Comparison of ENCODE assay signal across 19 cellular contexts in genomic region chr13:75091185-75091584, GRCh38.
DNase-seq lines count a peak whose midpoint lies in the region; ATAC-seq and TF ChIP-seq lines count a peak whose summit lies in the region.
"Had no signal": no experiment of that assay in that cellular context is flagged by ENCODE, and none has a peak within 500 bp of the region (broad histone marks: within the 10 kb centered on the region; RNA-seq: fewer than 3 reads in every experiment).

No MANE protein-coding gene starts in this region.

- DNase-seq in cardiac muscle cell (ENCODE audit: low read depth in 1 of 2, low spot score in 1 of 2), result no peak
- DNase-seq in cardiac septum (ENCODE audit: low spot score), result no peak
- no peak for DNase-seq in mesothelial cell of epicardium (ENCODE audit: low spot score in 2 of 2, unreplicated experiment in 2 of 2)
- DNase-seq in neuronal stem cell (ENCODE audit: low spot score), result no peak
- no peak for DNase-seq in NCI-H82 (lab: John Stamatoyannopoulos, UW)
- DNase-seq in activated CD8-positive, alpha-beta T cell treated with anti-CD3 and anti-CD28 coated beads for 36 hours, result no peak
- DNase-seq: Calu3; CD8-positive, alpha-beta T cell; DMS79 treated with DMSO at 0.1 percent for 48 hours; GF-D8; GM23248; IMR-90 had no signal

- no peak overlapping the region for H2BK12ac ChIP-seq in neuronal stem cell (ENCODE audit: low read length)

- H3K36me3 ChIP-seq in cardiac muscle cell, result no peaks in the 10 kb centered on the region
- H3K36me3 ChIP-seq in OCI-LY3 (replicated peaks; ENCODE audit: low read depth, low read length), result no peaks in the 10 kb centered on the region
- no peaks in the 10 kb centered on the region for H3K36me3 ChIP-seq in neuronal stem cell (replicated peaks in 1 of 2; ENCODE audit: control insufficient read depth in 2 of 2, insufficient read depth in 2 of 2, low read length in 2 of 2)
- H3K36me3 ChIP-seq: BLaER1, HAP-1 had no signal

- no peak overlapping the region for H2BK5ac ChIP-seq in neuronal stem cell (ENCODE audit: low read length)

- no peak overlapping the region for H3K18ac ChIP-seq in neuronal stem cell (ENCODE audit: low read length)

- ATAC-seq in HG02588 (IDR thresholded peaks at IDR 0.05; ENCODE audit: unreplicated experiment), result no peak
- ATAC-seq in activated CD8-positive, alpha-beta T cell treated with anti-CD3 and anti-CD28 coated beads for 36 hours, result no peak
- ATAC-seq: CD8-positive, alpha-beta T cell had no signal

- TF ChIP-seq CTCF in cardiac muscle cell (IDR thresholded peaks at IDR 0.05; ENCODE audit: low read depth, low read length) (no peak), OCI-LY3 (IDR thresholded peaks at IDR 0.05; ENCODE audit: low read depth, low read length) (no peak), mesothelial cell of epicardium (IDR thresholded peaks at IDR 0.05; ENCODE audit: unreplicated experiment) (no peak)
- TF ChIP-seq CTCF in activated CD8-positive, alpha-beta T cell treated with anti-CD3 and anti-CD28 coated beads for 36 hours (IDR thresholded peaks at IDR 0.05), result no peak

- CTCF ChIA-PET in activated CD8-positive, alpha-beta T cell treated with anti-CD3 and anti-CD28 coated beads for 36 hours (lab: Charles Lee), result no interaction called here

- no peak overlapping the region for H4K91ac ChIP-seq in neuronal stem cell (ENCODE audit: low read depth, low read length, poor library complexity)

- H2BK15ac ChIP-seq in neuronal stem cell (ENCODE audit: low read length), result no peak overlapping the region

- H3K4me3 Mint-ChIP-seq in mesothelial cell of epicardium, result no peak overlapping the region
- H3K4me3 Mint-ChIP-seq in activated CD8-positive, alpha-beta T cell treated with anti-CD3 and anti-CD28 coated beads for 36 hours, result no peak overlapping the region
- H3K4me3 Mint-ChIP-seq: CD14-positive monocyte; CD8-positive, alpha-beta T cell had no signal

- H3K36me3 Mint-ChIP-seq in mesothelial cell of epicardium, result no peaks in the 10 kb centered on the region
- H3K36me3 Mint-ChIP-seq in activated CD8-positive, alpha-beta T cell treated with anti-CD3 and anti-CD28 coated beads for 36 hours (ENCODE audit: low read depth), result no peaks in the 10 kb centered on the region
- H3K36me3 Mint-ChIP-seq: CD14-positive monocyte; CD8-positive, alpha-beta T cell had no signal

- H3K27ac Mint-ChIP-seq in mesothelial cell of epicardium, result peak overlapping the region; percentile 32
- no peak overlapping the region for H3K27ac Mint-ChIP-seq in activated CD8-positive, alpha-beta T cell treated with anti-CD3 and anti-CD28 coated beads for 36 hours
- H3K27ac Mint-ChIP-seq: CD14-positive monocyte; CD8-positive, alpha-beta T cell had no signal

- H3K9ac ChIP-seq in OCI-LY3 (ENCODE audit: low read length) (no peak overlapping the region), neuronal stem cell (ENCODE audit: low read depth, low read length, poor library complexity) (no peak overlapping the region)
- H3K9ac ChIP-seq: BLaER1, GM23248 had no signal

- H3K27ac ChIP-seq in cardiac muscle cell, result peak overlapping the region; percentile 55
- H3K27ac ChIP-seq in OCI-LY3 (ENCODE audit: low read length), result no peak overlapping the region
- no peak overlapping the region for H3K27ac ChIP-seq in neuronal stem cell (replicated peaks; ENCODE audit: low read length)
- H3K27ac ChIP-seq: 22Rv1, BLaER1, GM23248, HL-60 had no signal

- no peak overlapping the region for H3K23ac ChIP-seq in neuronal stem cell (ENCODE audit: low read depth, low read length, poor library complexity)

- no peaks in the 10 kb centered on the region for H4K20me1 ChIP-seq in OCI-LY3 (ENCODE audit: insufficient read depth, low read length)
- H4K20me1 ChIP-seq: BLaER1 had no signal

- H2AFZ ChIP-seq in OCI-LY3 (ENCODE audit: low read depth, low read length) (peak overlapping the region; percentile 66; the same call in 1 of the 2 replicates), neuronal stem cell (ENCODE audit: low read length) (peak overlapping the region; percentile 76)
- H2AFZ ChIP-seq: GM23248 had no signal

- peaks cover 3% of the 10 kb centered on the region for H3K9me3 Mint-ChIP-seq in mesothelial cell of epicardium
- no peaks in the 10 kb centered on the region for H3K9me3 Mint-ChIP-seq in activated CD8-positive, alpha-beta T cell treated with anti-CD3 and anti-CD28 coated beads for 36 hours
- H3K9me3 Mint-ChIP-seq: CD8-positive, alpha-beta T cell had no signal

- no CpG with 5 or more reads among the region's 2 CpGs for WGBS in neuronal stem cell (ENCODE audit: extremely low coverage in 2 of 2, insufficient read length in 2 of 2, insufficient replicate concordance in 1 of 2), 2 donors

- no peak overlapping the region for H2BK120ac ChIP-seq in neuronal stem cell (ENCODE audit: low read depth, low read length)

- H3K4me1 Mint-ChIP-seq in mesothelial cell of epicardium, result peaks cover 13% of the 10 kb centered on the region
- H3K4me1 Mint-ChIP-seq in activated CD8-positive, alpha-beta T cell treated with anti-CD3 and anti-CD28 coated beads for 36 hours (ENCODE audit: low read depth), result no peaks in the 10 kb centered on the region
- H3K4me1 Mint-ChIP-seq: CD14-positive monocyte had no signal

- H2AK5ac ChIP-seq in neuronal stem cell (ENCODE audit: low read depth, low read length), result no peak overlapping the region

- H3K4me2 ChIP-seq in OCI-LY3 (ENCODE audit: low read length) (no peak overlapping the region), neuronal stem cell (ENCODE audit: insufficient read depth, low read length, poor library complexity, severe bottlenecking) (no peak overlapping the region)
- H3K4me2 ChIP-seq: BLaER1 had no signal

- intact Hi-C loops in cardiac septum (cut with DNase I), result no loop called here
- intact Hi-C loops in activated CD8-positive, alpha-beta T cell treated with anti-CD3 and anti-CD28 coated beads for 36 hours (cut with micrococcal nuclease), result no loop called here

- H4K8ac ChIP-seq in neuronal stem cell (ENCODE audit: low read depth, low read length), result no peak overlapping the region

- no peaks in the 10 kb centered on the region for H3K9me3 ChIP-seq in cardiac muscle cell (ENCODE audit: low read depth)
- no peaks in the 10 kb centered on the region for H3K9me3 ChIP-seq in OCI-LY3 (ENCODE audit: insufficient read depth, low read length)
- H3K9me3 ChIP-seq in neuronal stem cell (replicated peaks in 1 of 2; ENCODE audit: control insufficient read depth in 2 of 2, insufficient read depth in 1 of 2, low read depth in 1 of 2, low read length in 2 of 2), result peaks cover 0 to 4% of the 10 kb centered on the region in 2 donors
- H3K9me3 ChIP-seq: BLaER1, HAP-1 had no signal

- H3K27me3 ChIP-seq in cardiac muscle cell, result no peaks in the 10 kb centered on the region
- no peaks in the 10 kb centered on the region for H3K27me3 ChIP-seq in OCI-LY3 (ENCODE audit: low read depth, low read length)
- H3K27me3 ChIP-seq in neuronal stem cell (ENCODE audit: control insufficient read depth in 3 of 3, insufficient read depth in 3 of 3, low read depth in 1 of 3, low read length in 3 of 3), result no peaks in the 10 kb centered on the region
- H3K27me3 ChIP-seq: BLaER1 had no signal

- H3K27me3 Mint-ChIP-seq in mesothelial cell of epicardium (ENCODE audit: low read depth), result peaks cover 5% of the 10 kb centered on the region
- no peaks in the 10 kb centered on the region for H3K27me3 Mint-ChIP-seq in activated CD8-positive, alpha-beta T cell treated with anti-CD3 and anti-CD28 coated beads for 36 hours

- no peak overlapping the region for H3K4ac ChIP-seq in neuronal stem cell (ENCODE audit: low read length)

- peaks cover 18% of the 10 kb centered on the region for H3K4me1 ChIP-seq in cardiac muscle cell (ENCODE audit: low read depth)
- 0 out of 2 replicates have a peak, but pooled peaks cover 2% of the 10 kb centered on the region for H3K4me1 ChIP-seq in OCI-LY3 (ENCODE audit: low read length)
- peaks cover 4 to 20% of the 10 kb centered on the region in 2 donors for H3K4me1 ChIP-seq in neuronal stem cell (ENCODE audit: control insufficient read depth in 2 of 2, insufficient read depth in 1 of 2, low read depth in 1 of 2, low read length in 2 of 2)
- H3K4me1 ChIP-seq: BLaER1 had no signal

- no peaks in the 10 kb centered on the region for H3K79me1 ChIP-seq in neuronal stem cell (ENCODE audit: low read depth, low read length)

- no peaks in the 10 kb centered on the region for H3K79me2 ChIP-seq in OCI-LY3 (ENCODE audit: low read length)

- H3K14ac ChIP-seq in neuronal stem cell (ENCODE audit: low read length), result no peak overlapping the region

- POLR2A ChIA-PET in activated CD8-positive, alpha-beta T cell treated with anti-CD3 and anti-CD28 coated beads for 36 hours (lab: Charles Lee), result no interaction called here

- no peak overlapping the region for H3K4me3 ChIP-seq in cardiac muscle cell
- no peak overlapping the region for H3K4me3 ChIP-seq in OCI-LY3 (ENCODE audit: low read length)
- no peak overlapping the region for H3K4me3 ChIP-seq in neuronal stem cell (ENCODE audit: low read length in 2 of 2)
- H3K4me3 ChIP-seq: BLaER1, GM23248, HAP-1 had no signal
